In genomic region chr17:64074704-64075484, GRCh38 we compare ENCODE assay signal across 8 cellular contexts. TPM values are rescaled to one million over a fixed set of nuclear protein-coding genes. Genes with fewer than 3 reads are reported as not detected.
A peak's percentile ranks its signal among the peaks of the same experiment; 100 is the strongest.
DNase-seq lines count a peak whose midpoint lies in the region; ATAC-seq and TF ChIP-seq lines count a peak whose summit lies in the region.

No MANE protein-coding gene starts in this region.

- H3K27me3 Mint-ChIP-seq in nephron progenitor cell (ENCODE audit: low read depth, poor library complexity), result no peaks in the 10 kb centered on the region

- no peak overlapping the region for H3K9ac ChIP-seq in skeletal muscle tissue (ENCODE audit: low read depth in 1 of 3, low read length in 3 of 3)

- peak overlapping the region; percentile 79 for H3K27ac ChIP-seq in epithelial cell of prostate
- peak overlapping the region; percentile 5 for H3K27ac ChIP-seq in skeletal muscle tissue (ENCODE audit: low read depth, low read length)

- no peak overlapping the region for H3K27ac Mint-ChIP-seq in nephron progenitor cell

- peaks cover 0 to 3% (median under 1%) of the 10 kb centered on the region in 3 donors for H3K9me3 ChIP-seq in skeletal muscle tissue (ENCODE audit: control insufficient read depth in 3 of 3, low read length in 3 of 3)

- peaks cover 14% of the 10 kb centered on the region for H3K4me1 Mint-ChIP-seq in nephron progenitor cell

- peaks cover 36% of the 10 kb centered on the region for H3K36me3 Mint-ChIP-seq in nephron progenitor cell (ENCODE audit: low read depth)

- H3K9me3 Mint-ChIP-seq in nephron progenitor cell, result peaks cover 11% of the 10 kb centered on the region

- DNase-seq in LNCaP clone FGC (ENCODE audit: low read depth) (peak; percentile 21), epithelial cell of prostate (ENCODE audit: low read depth, low spot score) (peak; percentile 73), T-helper 2 cell (no peak), cerebellar cortex (ENCODE audit: low spot score) (no peak), nephron progenitor cell (no peak)

- no peak overlapping the region for H3K4me3 Mint-ChIP-seq in nephron progenitor cell

- ATAC-seq in GM19043 (IDR thresholded peaks at IDR 0.05; ENCODE audit: low read depth, unreplicated experiment) (peak; percentile 23), HG03378 (IDR thresholded peaks at IDR 0.05; ENCODE audit: unreplicated experiment) (no peak)

- H3K4me3 ChIP-seq in LNCaP clone FGC (ENCODE audit: low read depth, low read length), result no peak overlapping the region
- H3K4me3 ChIP-seq in skeletal muscle tissue (ENCODE audit: low read length in 3 of 3), result no peak overlapping the region

- no peaks in the 10 kb centered on the region for H3K4me1 ChIP-seq in skeletal muscle tissue (ENCODE audit: control insufficient read depth in 3 of 3, insufficient read depth in 3 of 3, low read length in 3 of 3)

- TF ChIP-seq CTCF in LNCaP clone FGC (IDR thresholded peaks at IDR 0.05; ENCODE audit: control insufficient read depth, extremely low read depth, insufficient read depth) (no peak), nephron progenitor cell (IDR thresholded peaks at IDR 0.05) (no peak)

- peaks cover 14 to 25% (median 23%) of the 10 kb centered on the region in 3 donors for H3K36me3 ChIP-seq in skeletal muscle tissue (ENCODE audit: control insufficient read depth in 3 of 3, insufficient read depth in 3 of 3, low read length in 3 of 3)

- no peaks in the 10 kb centered on the region for H3K27me3 ChIP-seq in skeletal muscle tissue (ENCODE audit: control insufficient read depth in 3 of 3, insufficient read depth in 3 of 3, low read length in 3 of 3)

RNA-seq across cellular contexts. Expression of gene ICAM2, which starts 54.5 kb away (rescaled TPM):
- 43.3 TPM for total RNA-seq in skeletal muscle tissue

RNA-seq across cellular contexts. Expression of gene ERN1, which starts 55.0 kb away (rescaled TPM):
- 5.7 TPM for total RNA-seq in skeletal muscle tissue

Comparison
In these comparisons a context has a peak if more than half of its experiments do, and no peak if none do; other contexts are left out.
1. DNase-seq: peak in LNCaP clone FGC (single experiment) and epithelial cell of prostate (single experiment); none in T-helper 2 cell (0 of 5), cerebellar cortex (single experiment) and nephron progenitor cell (single experiment).